Comparison of ENCODE assay signal across 9 cellular contexts in genomic region chr11:102746746-102747578, GRCh38. TPM values are rescaled to one million over a fixed set of nuclear protein-coding genes. Genes with fewer than 3 reads are reported as not detected.
DNase-seq lines count a peak whose midpoint lies in the region; ATAC-seq and TF ChIP-seq lines count a peak whose summit lies in the region.
"Not testable (repeated sequence)": the region's sequence is repeated elsewhere in the genome, so short reads cannot be mapped to it uniquely, and the experiment has no call there.
"Had no signal": no experiment of that assay in that cellular context is flagged by ENCODE, and none has a peak within 500 bp of the region (broad histone marks: within the 10 kb centered on the region; RNA-seq: fewer than 3 reads in every experiment).

No MANE protein-coding gene starts in this region.

- not testable (repeated sequence) for H3K36me3 Mint-ChIP-seq in chondrocyte (ENCODE audit: low read depth); mesothelial cell of epicardium

- H3F3A ChIP-seq in GM23248 (ENCODE audit: insufficient read depth) = not testable (repeated sequence)

- H2AFZ ChIP-seq in GM23248 = 0 out of 2 replicates have a peak overlapping the region, but pooled peaks have one; percentile 2

- H3K4me1 ChIP-seq in GM23248 (ENCODE audit: insufficient read depth); foreskin keratinocyte: not testable (repeated sequence)

- not testable (repeated sequence) for ATAC-seq in foreskin keratinocyte

- H3K4me1 Mint-ChIP-seq in chondrocyte (ENCODE audit: low read depth); mesothelial cell of epicardium: not testable (repeated sequence)

- H3K79me2 ChIP-seq in GM23248 (ENCODE audit: insufficient read depth) = not testable (repeated sequence)

- not testable (repeated sequence) for H3K9me2 ChIP-seq in GM23248 (ENCODE audit: insufficient read depth)

- TF ChIP-seq RAD21 in Ishikawa (IDR thresholded peaks at IDR 0.05; ENCODE audit: low read depth) = not testable (repeated sequence)

- peak overlapping the region; percentile 12 for H3K27ac Mint-ChIP-seq in chondrocyte (ENCODE audit: unreplicated experiment)
- not testable (repeated sequence) for H3K27ac Mint-ChIP-seq in mesothelial cell of epicardium

- in situ Hi-C loops in GM23248 (cut with MboI) = not testable (repeated sequence)

- CTCF ChIA-PET in RWPE1 (lab: Yijun Ruan, JAX) = not testable (repeated sequence)

- peaks cover 27% of the 10 kb centered on the region for H3K27me3 ChIP-seq in GM23248 (replicated peaks; ENCODE audit: insufficient read depth)
- not testable (repeated sequence) for H3K27me3 ChIP-seq in foreskin keratinocyte

- H3K9me3 Mint-ChIP-seq in chondrocyte (ENCODE audit: low read depth) (peaks cover 26% of the 10 kb centered on the region), mesothelial cell of epicardium (peaks cover 24% of the 10 kb centered on the region)

- peak overlapping the region; percentile 18; the same call in 1 of the 2 replicates for H3K4me3 ChIP-seq in GM23248

- not testable (repeated sequence) for H3K4me2 ChIP-seq in GM23248 (ENCODE audit: unreplicated experiment)

- TF ChIP-seq EP300 in Ishikawa (IDR thresholded peaks at IDR 0.05; ENCODE audit: borderline replicate concordance) = not testable (repeated sequence)

- not testable (repeated sequence) for H4K20me1 ChIP-seq in GM23248 (ENCODE audit: insufficient read depth)

- H3K27me3 Mint-ChIP-seq in chondrocyte (ENCODE audit: low read depth); mesothelial cell of epicardium (ENCODE audit: low read depth): not testable (repeated sequence)

- H3K36me3 ChIP-seq in GM23248 (ENCODE audit: low read depth) = not testable (repeated sequence)

- not testable (repeated sequence) for TF ChIP-seq CTCF in 22Rv1 (IDR thresholded peaks at IDR 0.05); RWPE1 (conservative IDR thresholded peaks at IDR 0.05; ENCODE audit: low read depth); chondrocyte (IDR thresholded peaks at IDR 0.05); foreskin keratinocyte (conservative IDR thresholded peaks at IDR 0.05); mesothelial cell of epicardium (IDR thresholded peaks at IDR 0.05; ENCODE audit: unreplicated experiment)

- not testable (repeated sequence) for H3K9ac ChIP-seq in GM23248

- not testable (repeated sequence) for H3K9me3 ChIP-seq in GM23248 (ENCODE audit: low read depth)

- H3K4me3 Mint-ChIP-seq in chondrocyte (ENCODE audit: unreplicated experiment) (peak overlapping the region; percentile 65), mesothelial cell of epicardium (peak overlapping the region; percentile 57)

- H3K27ac ChIP-seq in 22Rv1 = peak overlapping the region; percentile 61
- not testable (repeated sequence) for H3K27ac ChIP-seq in GM23248
- H3K27ac ChIP-seq in RWPE1 = peak overlapping the region; percentile 70
- H3K27ac ChIP-seq in foreskin keratinocyte = peak overlapping the region; percentile 71

- WGBS in GM23248 (ENCODE audit: low coverage in 1 of 2, low lambda C conversion rate in 2 of 2, missing lambda C conversion rate in 2 of 2), 2 experiments = 51% methylated on average over 29 to 32 of the region's 32 CpGs

- POLR2A ChIA-PET in RWPE1 (lab: Yijun Ruan, JAX; ENCODE audit: low non-redundant PET) = not testable (repeated sequence)

- DNase-seq in GM23248; RWPE1 (ENCODE audit: low spot score); chondrocyte (ENCODE audit: low spot score); foreskin keratinocyte; mesothelial cell of epicardium (ENCODE audit: low spot score in 2 of 2, unreplicated experiment in 2 of 2): not testable (repeated sequence)
- DNase-seq in NCI-H510A (lab: John Stamatoyannopoulos, UW) = peak; percentile 14

TF ChIP-seq in Ishikawa, 13 proteins besides CTCF, POLR2A, EP300 and RAD21:
- TF ChIP-seq YY1 (IDR thresholded peaks at IDR 0.05; ENCODE audit: low read depth) (peak; percentile 54; the same call in 1 of the 2 replicates), EGR1 (IDR thresholded peaks at IDR 0.05) (peak; percentile 73), MAX (IDR thresholded peaks at IDR 0.05) (0 out of 2 replicates have a peak, but pooled peaks have one; percentile 26)

RNA-seq across cellular contexts. Expression of gene MMP8, which starts 22.2 kb away (rescaled TPM):
- total RNA-seq in GM23248 (2014; rRNA removed; shearing (Covaris generic)) = not detected in 2 replicates
- polyA plus RNA-seq in GM23248 (2016; fragmentation: Nextera tagmentation; extraction: Ambion mirVana) (not detected in 2 replicates), foreskin keratinocyte (not detected in 2 replicates)
- total RNA-seq in chondrocyte (not detected in 3 replicates), foreskin keratinocyte (not detected in 2 replicates), mesothelial cell of epicardium (not detected in 3 replicates)
- total RNA-seq: Right ventricle myocardium inferior had no signal

RNA-seq across cellular contexts. Expression of gene MMP10, which starts 33.5 kb away (rescaled TPM):
- total RNA-seq in GM23248 (2014; rRNA removed; shearing (Covaris generic)) = 0.97 and 2.3 TPM in 2 replicates
- polyA plus RNA-seq in GM23248 (2016; fragmentation: Nextera tagmentation; extraction: Ambion mirVana) (1.0 and 1.1 TPM in 2 replicates), foreskin keratinocyte (1.8 and 4.4 TPM in 2 replicates)
- total RNA-seq in chondrocyte (0.15 to 0.26 TPM in 2 of 3 replicates, not detected in the other), foreskin keratinocyte (1.7 and 5.2 TPM in 2 replicates), mesothelial cell of epicardium (not detected in 3 replicates)
- total RNA-seq: Right ventricle myocardium inferior had no signal

RNA-seq across cellular contexts. Expression of gene MMP27, which starts 41.4 kb away (rescaled TPM):
- not detected in 2 replicates for total RNA-seq in GM23248 (2014; rRNA removed; shearing (Covaris generic))
- polyA plus RNA-seq in GM23248 (2016; fragmentation: Nextera tagmentation; extraction: Ambion mirVana) (0.09 TPM in 1 of 2 replicates, not detected in the other), foreskin keratinocyte (not detected in 2 replicates)
- total RNA-seq in chondrocyte (not detected in 3 replicates), foreskin keratinocyte (not detected in 2 replicates), mesothelial cell of epicardium (not detected in 3 replicates)
- total RNA-seq: Right ventricle myocardium inferior had no signal

RNA-seq across cellular contexts. Expression of gene MMP1, which starts 51.0 kb away (rescaled TPM):
- 53.2 and 68.3 TPM in 2 replicates for total RNA-seq in GM23248 (2014; rRNA removed; shearing (Covaris generic))
- polyA plus RNA-seq in GM23248 (2016; fragmentation: Nextera tagmentation; extraction: Ambion mirVana) (34.5 and 37.9 TPM in 2 replicates), foreskin keratinocyte (27.8 and 43.4 TPM in 2 replicates)
- total RNA-seq in chondrocyte (0.60 to 4.1 TPM (median 3.9 TPM) in 3 replicates), foreskin keratinocyte (34.4 and 62.3 TPM in 2 replicates), mesothelial cell of epicardium (0.13 to 0.18 TPM in 2 of 3 replicates, not detected in the other)
- total RNA-seq: Right ventricle myocardium inferior had no signal
